Comparison of ENCODE assay signal across 10 cellular contexts in the genomic region with DNA sequence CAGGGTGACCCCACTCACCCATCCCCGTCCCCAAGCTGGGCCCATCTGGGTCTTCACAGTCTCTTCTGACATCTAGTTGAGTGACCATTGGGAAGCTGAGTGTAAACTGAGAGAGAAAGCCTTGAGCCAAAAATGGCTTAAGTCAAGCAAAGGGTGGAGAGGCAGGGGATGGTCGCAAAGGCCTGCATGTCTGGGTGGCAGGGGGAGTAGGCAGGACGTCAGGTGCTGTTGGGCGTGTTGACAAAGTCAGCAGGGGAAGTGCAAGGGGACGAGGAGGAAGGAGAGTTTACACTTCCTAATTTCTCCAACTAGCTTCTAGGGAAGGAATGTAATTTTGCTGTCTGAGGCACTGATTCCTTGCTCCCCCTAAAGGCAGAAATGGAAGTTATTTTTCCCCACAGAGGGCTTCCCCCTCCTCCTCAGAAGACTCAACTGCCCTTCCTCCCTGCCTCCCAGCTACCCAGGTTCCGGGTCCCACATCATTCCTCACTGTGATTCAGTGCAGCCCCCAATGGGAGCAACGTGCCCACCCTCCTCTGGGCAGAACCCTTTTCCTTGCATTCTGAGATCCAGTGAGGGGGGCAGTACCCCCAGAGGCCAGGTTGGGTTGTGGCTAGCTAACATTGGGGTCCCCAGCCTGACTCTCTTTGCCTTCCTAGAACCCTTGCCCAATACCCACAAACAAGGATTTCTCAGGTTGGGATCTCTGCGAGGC. TPM values are rescaled to one million over a fixed set of nuclear protein-coding genes. Genes with fewer than 3 reads are reported as not detected.
DNase-seq lines count a peak whose midpoint lies in the region; ATAC-seq and TF ChIP-seq lines count a peak whose summit lies in the region.
"Had no signal": no experiment of that assay in that cellular context is flagged by ENCODE, and none has a peak within 500 bp of the region (broad histone marks: within the 10 kb centered on the region; RNA-seq: fewer than 3 reads in every experiment).

No MANE protein-coding gene starts in this region.

- ATAC-seq in foreskin keratinocyte (no peak), HG03460 (IDR thresholded peaks at IDR 0.05; ENCODE audit: unreplicated experiment) (no peak), GM18870 (IDR thresholded peaks at IDR 0.05; ENCODE audit: unreplicated experiment) (no peak)

- intact Hi-C loops in CD4-positive, alpha-beta memory T cell (cut with micrococcal nuclease), result no loop called here

- peaks cover 0 to 5% (median 0%) of the 10 kb centered on the region in 8 donors for H3K9me3 Mint-ChIP-seq in CD4-positive, alpha-beta memory T cell

- TF ChIP-seq CTCF in foreskin keratinocyte (conservative IDR thresholded peaks at IDR 0.05), result peak; percentile 54

- H3K36me3 ChIP-seq in CD4-positive, alpha-beta memory T cell (ENCODE audit: insufficient read depth, low read length), result no peaks in the 10 kb centered on the region

- CTCF ChIA-PET in CD4-positive, alpha-beta memory T cell (lab: Charles Lee; ENCODE audit: partially characterized antibody), result interaction anchor here (0.8 kb wide), 1 partner anchor 8 kb away, joined by 3 read pairs; no protein-coding TSS in a partner anchor

- H3K4me3 ChIP-seq in CD4-positive, alpha-beta memory T cell (ENCODE audit: low read length in 2 of 2), result no peak overlapping the region
- H3K4me3 ChIP-seq: skin epidermis had no signal

- DNase-seq in NCI-H82 (lab: John Stamatoyannopoulos, UW) (peak; percentile 63), NCI-H82 treated with DMSO at 0.1 percent for 48 hours (lab: John Stamatoyannopoulos, UW; ENCODE audit: unreplicated experiment) (no peak), RPMI8226 (peak; percentile 23), foreskin keratinocyte (no peak)
- peak; percentile 14 for DNase-seq in stimulated activated CD8-positive, alpha-beta memory T cell treated with anti-CD3 and anti-CD28 coated beads, Interleukin-4, amount 100 ng/mL, for 48 hours
- no peak for DNase-seq in CD4-positive, alpha-beta memory T cell

- peaks cover 7 to 13% (median 11%) of the 10 kb centered on the region in 4 donors for H3K4me1 Mint-ChIP-seq in CD4-positive, alpha-beta memory T cell

- H3K27ac Mint-ChIP-seq in CD4-positive, alpha-beta memory T cell, result no peak overlapping the region

- no peak overlapping the region for H3K27ac ChIP-seq in foreskin keratinocyte
- H3K27ac ChIP-seq in CD4-positive, alpha-beta memory T cell (ENCODE audit: low read depth, low read length), result no peak overlapping the region
- H3K27ac ChIP-seq: C4-2B, skin epidermis had no signal

- H3K36me3 Mint-ChIP-seq in CD4-positive, alpha-beta memory T cell, result no peaks in the 10 kb centered on the region

- no peaks in the 10 kb centered on the region for H3K4me1 ChIP-seq in foreskin keratinocyte
- no peaks in the 10 kb centered on the region for H3K4me1 ChIP-seq in CD4-positive, alpha-beta memory T cell (ENCODE audit: insufficient read depth, low read length)

- peaks cover 75% of the 10 kb centered on the region for H3K27me3 ChIP-seq in foreskin keratinocyte
- H3K27me3 ChIP-seq in CD4-positive, alpha-beta memory T cell (ENCODE audit: insufficient read depth, low read length), result peaks cover 22% of the 10 kb centered on the region

- H3K9me3 ChIP-seq in CD4-positive, alpha-beta memory T cell (ENCODE audit: control insufficient read depth in 1 of 2, low read length in 2 of 2), result no peaks in the 10 kb centered on the region

- H3K27me3 Mint-ChIP-seq in CD4-positive, alpha-beta memory T cell, result peaks cover 39 to 50% of the 10 kb centered on the region in 2 donors

- POLR2A ChIA-PET in CD4-positive, alpha-beta memory T cell (lab: Charles Lee; ENCODE audit: partially characterized antibody), result no interaction called here

- H3K4me3 Mint-ChIP-seq in CD4-positive, alpha-beta memory T cell, result peak overlapping the region in 2 of 8 donors; percentile 17 to 25

RNA-seq across cellular contexts. Expression of a gene that starts 1.2 kb away (rescaled TPM):
- 0.21 and 0.71 TPM in 2 replicates for total RNA-seq in foreskin keratinocyte
- polyA plus RNA-seq in foreskin keratinocyte, result 0.20 and 0.59 TPM in 2 replicates
- total RNA-seq in CD4-positive, alpha-beta memory T cell, result not detected
- polyA plus RNA-seq in CD4-positive, alpha-beta memory T cell, result under 1 TPM in 1 of 2 donors, not detected in 1; 0.10 TPM

RNA-seq across cellular contexts. Expression of a gene that starts 40.5 kb away (rescaled TPM):
- total RNA-seq in foreskin keratinocyte, result not detected in 2 replicates
- polyA plus RNA-seq in foreskin keratinocyte, result not detected in 2 replicates
- not detected for total RNA-seq in CD4-positive, alpha-beta memory T cell
- not detected for polyA plus RNA-seq in CD4-positive, alpha-beta memory T cell

RNA-seq across cellular contexts. Expression of a gene that starts 49.3 kb away (rescaled TPM):
- total RNA-seq in foreskin keratinocyte, result not detected in 2 replicates
- polyA plus RNA-seq in foreskin keratinocyte, result not detected in 2 replicates
- total RNA-seq in CD4-positive, alpha-beta memory T cell, result not detected
- not detected for polyA plus RNA-seq in CD4-positive, alpha-beta memory T cell

Comparison
In these comparisons a context has a peak if more than half of its experiments do, and no peak if none do; other contexts are left out.
1. DNase-seq: peak in NCI-H82 (single experiment), RPMI8226 (single experiment) and stimulated activated CD8-positive, alpha-beta memory T cell treated with anti-CD3 and anti-CD28 coated beads, Interleukin-4, amount 100 ng/mL, for 48 hours (single experiment); none in NCI-H82 treated with DMSO at 0.1 percent for 48 hours (single experiment), foreskin keratinocyte (0 of 2) and CD4-positive, alpha-beta memory T cell (0 of 5).